Comparison of ENCODE assay signal across 1 cellular context in the genomic region with DNA sequence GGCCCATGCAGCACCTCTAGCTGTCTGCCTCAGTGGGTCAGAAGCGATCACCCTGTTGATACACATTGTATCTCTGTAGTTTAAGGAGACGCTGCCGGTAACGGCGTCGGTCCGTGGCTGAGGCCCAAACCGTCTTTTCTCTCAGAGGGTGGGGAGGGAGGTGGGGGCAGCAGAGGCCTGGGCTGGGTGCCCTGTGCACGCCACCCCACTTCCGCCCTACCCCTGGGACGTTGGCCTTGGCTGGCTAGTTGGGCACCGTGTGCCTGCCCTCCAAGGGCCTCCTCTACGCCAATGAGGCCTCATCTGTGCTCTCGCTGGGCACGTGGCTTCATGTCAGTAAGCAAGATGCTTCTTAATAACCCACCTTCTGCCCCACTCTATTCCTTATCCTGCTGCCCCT.
TF ChIP-seq lines count a peak whose summit lies in the region.

No MANE protein-coding gene starts in this region.

TF ChIP-seq in HepG2, 621 proteins besides CTCF, POLR2A, EP300 and RAD21:
- TF ChIP-seq RBFOX2 (IDR thresholded peaks at IDR 0.05; ENCODE audit: low read depth, low read length) = peak; percentile 52
- TF ChIP-seq RBM22 (optimal IDR thresholded peaks at IDR 0.05; ENCODE audit: low read length) = peak; percentile 26
- no peak for TF ChIP-seq ZNF850 (CRISPR knock-in tag; conservative IDR thresholded peaks at IDR 0.05)
- peak; percentile 74 for TF ChIP-seq AGO1 (IDR thresholded peaks at IDR 0.05; ENCODE audit: low read depth, low read length, poor library complexity, severe bottlenecking)
TF ChIP-seq in HepG2: peak in this region for 3.
